Comparison of ENCODE assay signal across 3 cellular contexts in the genomic region with DNA sequence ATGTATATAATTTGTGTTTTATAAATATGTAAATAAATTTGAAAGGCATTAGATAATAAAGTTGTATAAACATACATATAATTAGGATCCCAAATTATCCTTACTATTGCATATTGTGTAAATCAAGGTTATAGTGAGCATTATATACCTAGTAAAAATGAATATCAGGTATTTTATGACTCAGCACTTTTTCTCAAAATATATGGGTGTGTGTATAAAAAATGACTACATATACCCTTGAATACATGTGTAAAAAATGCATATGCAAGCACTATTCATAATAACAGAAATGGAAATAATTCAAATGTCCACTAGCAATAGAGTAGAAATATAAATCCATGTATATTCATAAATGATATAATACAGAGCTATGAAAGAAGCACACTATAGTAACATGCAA.
TF ChIP-seq lines count a peak whose summit lies in the region.

No MANE protein-coding gene starts in this region.

TF ChIP-seq in A549, 52 proteins besides CTCF, POLR2A, EP300 and RAD21:
- TF ChIP-seq MAFK (IDR thresholded peaks at IDR 0.05; ENCODE audit: partially characterized antibody) (peak; percentile 86), NFE2L2 (conservative IDR thresholded peaks at IDR 0.05; ENCODE audit: low read length) (peak; percentile 35; the same call in 1 of the 2 replicates), ELK1 (IDR thresholded peaks at IDR 0.05; ENCODE audit: low read depth, low read length) (no peak)

TF ChIP-seq in IMR-90, 13 proteins besides CTCF, POLR2A, EP300 and RAD21:
- TF ChIP-seq NFE2L2 (IDR thresholded peaks at IDR 0.05; ENCODE audit: low read depth, low read length): peak; percentile 83
- TF ChIP-seq RFX5 (IDR thresholded peaks at IDR 0.05; ENCODE audit: low read depth, low read length): no peak
- no peak for TF ChIP-seq MXI1 (IDR thresholded peaks at IDR 0.05; ENCODE audit: borderline replicate concordance, low read depth, low read length)
- peak; percentile 87 for TF ChIP-seq MAFK (IDR thresholded peaks at IDR 0.05; ENCODE audit: low read depth, low read length)

TF ChIP-seq in H1, 55 proteins besides CTCF, POLR2A, EP300 and RAD21:
- TF ChIP-seq HDAC2 (IDR thresholded peaks at IDR 0.05; ENCODE audit: borderline replicate concordance in 1 of 2, low read depth in 2 of 2, low read length in 2 of 2) (no peak), BACH1 (IDR thresholded peaks at IDR 0.05; ENCODE audit: low read length) (peak; percentile 67)
